In the genomic region with DNA sequence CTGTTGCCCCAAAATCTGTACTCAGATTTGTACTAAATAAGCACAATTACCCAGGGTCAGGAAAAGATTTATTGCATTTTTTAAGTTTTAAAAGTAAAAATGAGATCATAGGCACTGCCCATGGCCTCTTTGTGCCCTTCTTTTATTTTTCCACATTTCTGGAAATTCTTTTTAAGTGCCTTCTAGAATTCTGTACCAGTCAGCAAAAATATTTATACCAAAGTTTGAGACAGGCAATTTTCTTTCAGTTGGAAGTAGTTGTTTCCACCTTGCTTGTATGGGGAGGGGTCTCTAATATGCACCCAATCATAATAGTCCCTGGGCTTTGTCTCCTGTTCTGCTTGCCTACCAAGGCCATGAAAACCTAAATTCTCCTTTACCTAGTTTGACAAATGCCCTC, we compare ENCODE assay signal across 2 cellular contexts.
TF ChIP-seq lines count a peak whose summit lies in the region.

No MANE protein-coding gene starts in this region.

TF ChIP-seq in A549, 52 proteins besides CTCF, POLR2A, EP300 and RAD21:
- TF ChIP-seq RARB (CRISPR knock-in tag; IDR thresholded peaks at IDR 0.05) = no peak
- no peak for TF ChIP-seq FOSL2 (IDR thresholded peaks at IDR 0.05)
- TF ChIP-seq FOSL2 (CRISPR knock-in tag; IDR thresholded peaks at IDR 0.05) = no peak
- peak; percentile 86 for TF ChIP-seq MAFK (IDR thresholded peaks at IDR 0.05; ENCODE audit: partially characterized antibody)
- no peak for TF ChIP-seq PHF8 (IDR thresholded peaks at IDR 0.05; ENCODE audit: borderline replicate concordance, low read depth)

TF ChIP-seq in K562, 482 proteins besides CTCF, POLR2A, EP300 and RAD21:
- TF ChIP-seq ZFP1 (CRISPR knock-in tag; IDR thresholded peaks at IDR 0.05) = no peak
- TF ChIP-seq LEF1 (IDR thresholded peaks at IDR 0.05) = no peak
- no peak for TF ChIP-seq NBN (IDR thresholded peaks at IDR 0.05; ENCODE audit: low read depth)
- no peak for TF ChIP-seq ZBTB7A (IDR thresholded peaks at IDR 0.05; ENCODE audit: borderline replicate concordance, control insufficient read depth, low read depth, low read length)
- TF ChIP-seq, protein P1, sequence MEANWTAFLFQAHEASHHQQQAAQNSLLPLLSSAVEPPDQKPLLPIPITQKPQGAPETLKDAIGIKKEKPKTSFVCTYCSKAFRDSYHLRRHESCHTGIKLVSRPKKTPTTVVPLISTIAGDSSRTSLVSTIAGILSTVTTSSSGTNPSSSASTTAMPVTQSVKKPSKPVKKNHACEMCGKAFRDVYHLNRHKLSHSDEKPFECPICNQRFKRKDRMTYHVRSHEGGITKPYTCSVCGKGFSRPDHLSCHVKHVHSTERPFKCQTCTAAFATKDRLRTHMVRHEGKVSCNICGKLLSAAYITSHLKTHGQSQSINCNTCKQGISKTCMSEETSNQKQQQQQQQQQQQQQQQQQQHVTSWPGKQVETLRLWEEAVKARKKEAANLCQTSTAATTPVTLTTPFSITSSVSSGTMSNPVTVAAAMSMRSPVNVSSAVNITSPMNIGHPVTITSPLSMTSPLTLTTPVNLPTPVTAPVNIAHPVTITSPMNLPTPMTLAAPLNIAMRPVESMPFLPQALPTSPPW (CRISPR knock-in tag; IDR thresholded peaks at IDR 0.05) = no peak
- no peak for TF ChIP-seq POLR3A (IDR thresholded peaks at IDR 0.05; ENCODE audit: borderline replicate concordance, extremely low read depth, insufficient read depth, insufficient read length)
- TF ChIP-seq C11orf30 (IDR thresholded peaks at IDR 0.05; ENCODE audit: low read depth) = peak; percentile 11; the same call in 1 of the 2 replicates
- TF ChIP-seq MAFK (IDR thresholded peaks at IDR 0.05; ENCODE audit: low read length) = peak; percentile 60; the same call in 1 of the 2 replicates
- TF ChIP-seq ZNF316 (IDR thresholded peaks at IDR 0.05) = peak; percentile 57; the same call in 1 of the 2 replicates
- peak; percentile 46 for TF ChIP-seq MAFF (IDR thresholded peaks at IDR 0.05; ENCODE audit: low read length)
- no peak for TF ChIP-seq RBM17 (IDR thresholded peaks at IDR 0.05; ENCODE audit: borderline replicate concordance, low read depth, low read length)
TF ChIP-seq in K562: peak in this region for 4.
